7 cellular contexts compared by ENCODE assay signal in genomic region chr19:41859213-41859617, GRCh38. TPM values are rescaled to one million over a fixed set of nuclear protein-coding genes. Genes with fewer than 3 reads are reported as not detected.
DNase-seq lines count a peak whose midpoint lies in the region; ATAC-seq and TF ChIP-seq lines count a peak whose summit lies in the region.

No MANE protein-coding gene starts in this region.

- no peaks in the 10 kb centered on the region for H3K27me3 ChIP-seq in stomach

- peak overlapping the region; percentile 96 for H3K27ac Mint-ChIP-seq in activated CD8-positive, alpha-beta T cell treated with anti-CD3 and anti-CD28 coated beads, Interleukin-2, amount 10 ng/mL, durations not matched to agents 7 days and 5 days
- peak overlapping the region; percentile 91 to 99 (median 98) for H3K27ac Mint-ChIP-seq in immature natural killer cell

- CTCF ChIA-PET in activated CD8-positive, alpha-beta T cell treated with anti-CD3 and anti-CD28 coated beads, Interleukin-2, amount 10 ng/mL, durations not matched to agents 7 days and 5 days (lab: Charles Lee): interaction anchor here (0.6 to 4.1 kb wide), 23 partner anchors 8 to 283 kb away, joined by 3 to 45 read pairs (median 4); partner anchors contain the start of genes CD79A, CEACAM21 and RABAC1

- intact Hi-C loops in stomach (cut with DNase I; ENCODE audit: low total_unique reads): no loop called here

- H3K36me3 ChIP-seq in stomach: peaks cover 30 to 34% (median 32%) of the 10 kb centered on the region in 4 donors

- no peak for TF ChIP-seq EP300 in stomach (IDR thresholded peaks at IDR 0.05)

- H3K4me1 ChIP-seq in stomach: peaks cover 24 to 47% (median 43%) of the 10 kb centered on the region in 4 donors

- peaks cover 14% of the 10 kb centered on the region for H3K27me3 Mint-ChIP-seq in activated CD8-positive, alpha-beta T cell treated with anti-CD3 and anti-CD28 coated beads, Interleukin-2, amount 10 ng/mL, durations not matched to agents 7 days and 5 days (ENCODE audit: low read depth)
- peaks cover 4 to 10% (median 9%) of the 10 kb centered on the region in 3 donors for H3K27me3 Mint-ChIP-seq in immature natural killer cell (ENCODE audit: low read depth in 3 of 3)

- H3K4me3 ChIP-seq in HFF-Myc (replicated peaks; ENCODE audit: low read depth, low read length) (peak overlapping the region; percentile 100), stomach (peak overlapping the region; percentile 17 to 96 (median 83))

- TF ChIP-seq CTCF in HFF-Myc (IDR thresholded peaks at IDR 0.05; ENCODE audit: low read depth, low read length, missing control alignments): no peak
- TF ChIP-seq CTCF in stomach (IDR thresholded peaks at IDR 0.05): no peak

- POLR2A ChIA-PET in activated CD8-positive, alpha-beta T cell treated with anti-CD3 and anti-CD28 coated beads, Interleukin-2, amount 10 ng/mL, durations not matched to agents 7 days and 5 days (lab: Charles Lee): interaction anchor here (1.4 to 11.9 kb wide), 5 partner anchors 12 to 116 kb away, joined by 3 to 192 read pairs (median 20); partner anchors contain the start of genes ARHGEF1 and CD79A

- H3K27ac ChIP-seq in stomach: peak overlapping the region; percentile 94 to 97 (median 96)

- no peaks in the 10 kb centered on the region for H3K9me3 ChIP-seq in stomach

- no peak for ATAC-seq in activated CD8-positive, alpha-beta T cell treated with anti-CD3 and anti-CD28 coated beads, Interleukin-2, amount 10 ng/mL, durations not matched to agents 7 days and 5 days
- ATAC-seq in GM21381 (IDR thresholded peaks at IDR 0.05; ENCODE audit: unreplicated experiment): no peak

- DNase-seq in HFF-Myc (ENCODE audit: extremely low read depth, low read depth): no peak
- DNase-seq in activated CD8-positive, alpha-beta T cell treated with anti-CD3 and anti-CD28 coated beads, Interleukin-2, amount 10 ng/mL, durations not matched to agents 7 days and 5 days: no peak
- no peak for DNase-seq in immature natural killer cell
- no peak for DNase-seq in stomach
- no peak for DNase-seq in NCI-H524 (lab: John Stamatoyannopoulos, UW)
- DNase-seq in T1000 (lab: John Stamatoyannopoulos, UW): no peak

- no peaks in the 10 kb centered on the region for H3K9me3 Mint-ChIP-seq in activated CD8-positive, alpha-beta T cell treated with anti-CD3 and anti-CD28 coated beads, Interleukin-2, amount 10 ng/mL, durations not matched to agents 7 days and 5 days (ENCODE audit: insufficient read depth)
- no peaks in the 10 kb centered on the region for H3K9me3 Mint-ChIP-seq in immature natural killer cell

- H3K4me3 Mint-ChIP-seq in activated CD8-positive, alpha-beta T cell treated with anti-CD3 and anti-CD28 coated beads, Interleukin-2, amount 10 ng/mL, durations not matched to agents 7 days and 5 days: peak overlapping the region; percentile 88
- peak overlapping the region; percentile 91 to 98 (median 93) for H3K4me3 Mint-ChIP-seq in immature natural killer cell

- peaks cover 38% of the 10 kb centered on the region for H3K4me1 Mint-ChIP-seq in activated CD8-positive, alpha-beta T cell treated with anti-CD3 and anti-CD28 coated beads, Interleukin-2, amount 10 ng/mL, durations not matched to agents 7 days and 5 days (ENCODE audit: low read depth)
- peaks cover 45 to 48% of the 10 kb centered on the region in 2 donors for H3K4me1 Mint-ChIP-seq in immature natural killer cell

- H3K36me3 Mint-ChIP-seq in activated CD8-positive, alpha-beta T cell treated with anti-CD3 and anti-CD28 coated beads, Interleukin-2, amount 10 ng/mL, durations not matched to agents 7 days and 5 days (ENCODE audit: low read depth): peaks cover 37% of the 10 kb centered on the region
- H3K36me3 Mint-ChIP-seq in immature natural killer cell: peaks cover 6 to 21% (median 15%) of the 10 kb centered on the region in 3 donors

- TF ChIP-seq POLR2A in stomach (IDR thresholded peaks at IDR 0.05): no peak

- WGBS in stomach, 5 donors: 1 to 3% (median 2%) methylated on average over 8 of the region's 8 CpGs

RNA-seq across cellular contexts. Expression of gene RPS19, which starts 0.8 kb away (rescaled TPM):
- 1,000 to 10,000 TPM; 3,024 to 3,056 TPM for total RNA-seq in activated CD8-positive, alpha-beta T cell treated with anti-CD3 and anti-CD28 coated beads, Interleukin-2, amount 10 ng/mL, durations not matched to agents 7 days and 5 days
- 1,000 to 10,000 TPM; 2,260 to 5,043 (median 3,564) TPM for polyA plus RNA-seq in immature natural killer cell
- 1,000 to 10,000 TPM in 3 of 5 donors, 100 to 1,000 TPM in 2; 394 to 1,489 (median 1,008) TPM for total RNA-seq in stomach
- polyA plus RNA-seq in stomach: 1,000 to 10,000 TPM; 2,818 to 4,242 (median 2,979) TPM

RNA-seq across cellular contexts. Expression of gene DMRTC2, which starts 14.4 kb away (rescaled TPM):
- not detected for total RNA-seq in activated CD8-positive, alpha-beta T cell treated with anti-CD3 and anti-CD28 coated beads, Interleukin-2, amount 10 ng/mL, durations not matched to agents 7 days and 5 days
- polyA plus RNA-seq in immature natural killer cell (not detected), stomach (not detected)
- not detected for total RNA-seq in stomach

RNA-seq across cellular contexts. Expression of gene LYPD4, which starts 14.7 kb away (rescaled TPM):
- not detected for total RNA-seq in activated CD8-positive, alpha-beta T cell treated with anti-CD3 and anti-CD28 coated beads, Interleukin-2, amount 10 ng/mL, durations not matched to agents 7 days and 5 days
- polyA plus RNA-seq in immature natural killer cell (not detected), stomach (not detected)
- not detected for total RNA-seq in stomach

RNA-seq across cellular contexts. Expression of gene CD79A, which starts 17.9 kb away (rescaled TPM):
- total RNA-seq in activated CD8-positive, alpha-beta T cell treated with anti-CD3 and anti-CD28 coated beads, Interleukin-2, amount 10 ng/mL, durations not matched to agents 7 days and 5 days: 10 to 100 TPM; 17.4 to 21.5 TPM
- polyA plus RNA-seq in immature natural killer cell (1 to 10 TPM; 4.1 to 8.3 (median 5.1) TPM), stomach (10 to 100 TPM in 1 of 3 donors, 1 to 10 TPM in 2; 1.5 to 18.7 (median 3.2) TPM)
- 1 to 10 TPM in 2 of 5 donors, not detected in 3; 2.4 to 3.5 TPM for total RNA-seq in stomach

RNA-seq across cellular contexts. Expression of gene ARHGEF1, which starts 23.8 kb away (rescaled TPM):
- 100 to 1,000 TPM; 515 to 537 TPM for total RNA-seq in activated CD8-positive, alpha-beta T cell treated with anti-CD3 and anti-CD28 coated beads, Interleukin-2, amount 10 ng/mL, durations not matched to agents 7 days and 5 days
- polyA plus RNA-seq in immature natural killer cell (100 to 1,000 TPM; 129 to 394 (median 156) TPM), stomach (100 to 1,000 TPM in 2 of 3 donors, 10 to 100 TPM in 1; 62.0 to 109 (median 106) TPM)
- total RNA-seq in stomach: 100 to 1,000 TPM in 4 of 5 donors, 10 to 100 TPM in 1; 40.8 to 329 (median 224) TPM
